Comparison of ENCODE assay signal across 4 cellular contexts in genomic region chr7:158987691-158988090, GRCh38.
"Had no signal": no experiment of that assay in that cellular context is flagged by ENCODE, and none has a peak within 500 bp of the region (broad histone marks: within the 10 kb centered on the region; RNA-seq: fewer than 3 reads in every experiment).

No MANE protein-coding gene starts in this region.

- H3K27ac ChIP-seq: HL-60, KMS-11 had no signal

- ATAC-seq: HepG2, K562 had no signal

- H3K4me3 ChIP-seq: K562 had no signal
